In genomic region chr9:130073373-130073772, GRCh38 we compare ENCODE assay signal across 1 cellular context.
TF ChIP-seq lines count a peak whose summit lies in the region.

No MANE protein-coding gene starts in this region.

TF ChIP-seq in endothelial cell of umbilical vein, 7 proteins besides CTCF, POLR2A, EP300 and RAD21:
- peak; percentile 88 for TF ChIP-seq GATA2 (IDR thresholded peaks at IDR 0.05; ENCODE audit: insufficient read depth, insufficient read length, low read depth, low read length)
- TF ChIP-seq MAX (IDR thresholded peaks at IDR 0.05; ENCODE audit: insufficient read depth, insufficient read length), result no peak
- no peak for TF ChIP-seq FOS (IDR thresholded peaks at IDR 0.05; ENCODE audit: borderline replicate concordance, insufficient read depth, low read length)
